1 cellular context compared by ENCODE assay signal in the genomic region with DNA sequence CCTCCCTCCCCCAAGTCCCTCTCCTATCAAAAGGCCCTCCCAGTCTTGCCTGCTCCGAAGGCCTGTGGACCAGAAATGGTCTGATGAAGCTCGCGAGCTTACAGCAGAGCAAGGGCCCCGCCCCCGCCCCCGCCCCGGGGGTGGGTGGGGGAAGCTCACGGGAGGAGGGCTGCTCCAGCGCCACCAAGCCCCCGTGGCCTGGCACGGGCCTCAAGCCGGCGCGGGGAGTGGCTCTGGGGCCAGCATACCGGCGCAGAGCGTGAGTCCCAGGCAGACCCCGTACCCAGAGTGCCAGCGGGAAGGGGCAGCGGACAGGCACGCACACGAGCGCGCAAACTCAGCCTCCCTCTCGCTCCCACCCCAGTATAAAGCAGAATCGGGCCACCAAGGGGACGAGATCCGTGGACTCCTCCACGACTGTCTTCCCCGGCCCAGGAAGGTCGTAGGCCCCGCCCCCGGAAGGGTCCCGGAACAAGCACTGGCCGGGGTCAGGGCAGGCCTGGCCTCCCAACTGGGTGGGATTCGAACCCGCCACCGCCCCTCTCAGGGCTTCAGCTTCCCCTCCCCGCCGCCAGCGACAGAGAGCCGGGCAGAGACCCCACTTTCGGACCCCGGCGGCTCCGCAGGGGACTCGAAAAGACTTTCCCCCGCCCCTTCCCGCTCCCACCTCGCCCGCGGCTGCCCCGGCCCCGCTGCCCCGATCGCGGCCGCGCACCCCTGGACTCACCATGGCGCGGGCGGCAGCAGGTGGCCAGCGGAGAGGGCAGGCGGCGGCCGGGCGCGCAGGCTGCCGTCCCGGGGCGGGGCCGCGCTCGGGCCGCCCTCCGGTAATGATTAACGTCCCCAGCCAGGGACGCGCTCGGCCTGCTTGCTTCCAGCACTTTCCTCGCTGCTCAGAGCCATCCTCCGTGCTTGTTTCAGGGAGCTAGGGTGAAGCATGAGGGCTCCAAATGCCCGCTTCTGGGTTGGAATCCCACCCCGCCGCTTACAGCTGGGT.
TF ChIP-seq lines count a peak whose summit lies in the region.

PCBD1 (minus strand) TSS at position 762 of the 997 bp plus-strand sequence; CDS start at position 730, 32 bp downstream.

TF ChIP-seq in HepG2, 621 proteins besides CTCF, POLR2A, EP300 and RAD21 (continued from another document and continues in another):
- 0 out of 2 replicates have a peak, but pooled peaks have one; percentile 26 for TF ChIP-seq MLXIP (CRISPR knock-in tag; IDR thresholded peaks at IDR 0.05; ENCODE audit: borderline replicate concordance)
- TF ChIP-seq ELF4 (CRISPR knock-in tag; IDR thresholded peaks at IDR 0.05; ENCODE audit: borderline replicate concordance), result no peak
- peak; percentile 93 for TF ChIP-seq ZFX (CRISPR knock-in tag; IDR thresholded peaks at IDR 0.05; ENCODE audit: low read depth)
- peak; percentile 82 for TF ChIP-seq MYPOP (CRISPR knock-in tag; IDR thresholded peaks at IDR 0.05)
- TF ChIP-seq ZNF30 (CRISPR knock-in tag; IDR thresholded peaks at IDR 0.05), result no peak
- TF ChIP-seq, protein P1, sequence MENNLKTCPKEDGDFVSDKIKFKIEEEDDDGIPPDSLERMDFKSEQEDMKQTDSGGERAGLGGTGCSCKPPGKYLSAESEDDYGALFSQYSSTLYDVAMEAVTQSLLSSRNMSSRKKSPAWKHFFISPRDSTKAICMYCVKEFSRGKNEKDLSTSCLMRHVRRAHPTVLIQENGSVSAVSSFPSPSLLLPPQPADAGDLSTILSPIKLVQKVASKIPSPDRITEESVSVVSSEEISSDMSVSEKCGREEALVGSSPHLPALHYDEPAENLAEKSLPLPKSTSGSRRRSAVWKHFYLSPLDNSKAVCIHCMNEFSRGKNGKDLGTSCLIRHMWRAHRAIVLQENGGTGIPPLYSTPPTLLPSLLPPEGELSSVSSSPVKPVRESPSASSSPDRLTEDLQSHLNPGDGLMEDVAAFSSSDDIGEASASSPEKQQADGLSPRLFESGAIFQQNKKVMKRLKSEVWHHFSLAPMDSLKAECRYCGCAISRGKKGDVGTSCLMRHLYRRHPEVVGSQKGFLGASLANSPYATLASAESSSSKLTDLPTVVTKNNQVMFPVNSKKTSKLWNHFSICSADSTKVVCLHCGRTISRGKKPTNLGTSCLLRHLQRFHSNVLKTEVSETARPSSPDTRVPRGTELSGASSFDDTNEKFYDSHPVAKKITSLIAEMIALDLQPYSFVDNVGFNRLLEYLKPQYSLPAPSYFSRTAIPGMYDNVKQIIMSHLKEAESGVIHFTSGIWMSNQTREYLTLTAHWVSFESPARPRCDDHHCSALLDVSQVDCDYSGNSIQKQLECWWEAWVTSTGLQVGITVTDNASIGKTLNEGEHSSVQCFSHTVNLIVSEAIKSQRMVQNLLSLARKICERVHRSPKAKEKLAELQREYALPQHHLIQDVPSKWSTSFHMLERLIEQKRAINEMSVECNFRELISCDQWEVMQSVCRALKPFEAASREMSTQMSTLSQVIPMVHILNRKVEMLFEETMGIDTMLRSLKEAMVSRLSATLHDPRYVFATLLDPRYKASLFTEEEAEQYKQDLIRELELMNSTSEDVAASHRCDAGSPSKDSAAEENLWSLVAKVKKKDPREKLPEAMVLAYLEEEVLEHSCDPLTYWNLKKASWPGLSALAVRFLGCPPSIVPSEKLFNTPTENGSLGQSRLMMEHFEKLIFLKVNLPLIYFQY (CRISPR knock-in tag; IDR thresholded peaks at IDR 0.05; ENCODE audit: borderline replicate concordance), result no peak; the same call in 1 of the 2 replicates
- TF ChIP-seq SP2 (CRISPR knock-in tag; IDR thresholded peaks at IDR 0.05), result 0 out of 2 replicates have a peak, but pooled peaks have one; percentile 13
- no peak for TF ChIP-seq ZMYM2 (CRISPR knock-in tag; IDR thresholded peaks at IDR 0.05)
- no peak for TF ChIP-seq ZBTB26 (CRISPR knock-in tag; IDR thresholded peaks at IDR 0.05; ENCODE audit: borderline replicate concordance)
- TF ChIP-seq FOXA1 (IDR thresholded peaks at IDR 0.05), result no peak
- no peak for TF ChIP-seq FOXA1 (CRISPR knock-in tag; IDR thresholded peaks at IDR 0.05)
- TF ChIP-seq DMAP1 (CRISPR knock-in tag; IDR thresholded peaks at IDR 0.05), result peak; percentile 72; the same call in 1 of the 2 replicates
- no peak for TF ChIP-seq ZNF333 (CRISPR knock-in tag; IDR thresholded peaks at IDR 0.05; ENCODE audit: borderline replicate concordance)
- TF ChIP-seq BORCS8-MEF2B (CRISPR knock-in tag; IDR thresholded peaks at IDR 0.05), result no peak
- peak; percentile 68 for TF ChIP-seq SAP130 (CRISPR knock-in tag; IDR thresholded peaks at IDR 0.05; ENCODE audit: low read depth)
- no peak for TF ChIP-seq MAFF (IDR thresholded peaks at IDR 0.05; ENCODE audit: low read depth, low read length)
- 0 out of 2 replicates have a peak, but pooled peaks have one; percentile 39 for TF ChIP-seq ZNF552 (CRISPR knock-in tag; IDR thresholded peaks at IDR 0.05; ENCODE audit: borderline replicate concordance)
- no peak for TF ChIP-seq HOXA9 (CRISPR knock-in tag; IDR thresholded peaks at IDR 0.05; ENCODE audit: borderline replicate concordance)
- TF ChIP-seq ZBTB3 (CRISPR knock-in tag; IDR thresholded peaks at IDR 0.05; ENCODE audit: borderline replicate concordance, low read depth), result no peak
- TF ChIP-seq SRSF4 (IDR thresholded peaks at IDR 0.05; ENCODE audit: low read depth, low read length, poor library complexity, severe bottlenecking), result no peak
- no peak for TF ChIP-seq ZBTB42 (CRISPR knock-in tag; IDR thresholded peaks at IDR 0.05)
- TF ChIP-seq ZNF207 (IDR thresholded peaks at IDR 0.05; ENCODE audit: borderline replicate concordance), result no peak
- TF ChIP-seq SNRNP70 (IDR thresholded peaks at IDR 0.05; ENCODE audit: low read depth, low read length), result no peak
- TF ChIP-seq, protein P2, sequence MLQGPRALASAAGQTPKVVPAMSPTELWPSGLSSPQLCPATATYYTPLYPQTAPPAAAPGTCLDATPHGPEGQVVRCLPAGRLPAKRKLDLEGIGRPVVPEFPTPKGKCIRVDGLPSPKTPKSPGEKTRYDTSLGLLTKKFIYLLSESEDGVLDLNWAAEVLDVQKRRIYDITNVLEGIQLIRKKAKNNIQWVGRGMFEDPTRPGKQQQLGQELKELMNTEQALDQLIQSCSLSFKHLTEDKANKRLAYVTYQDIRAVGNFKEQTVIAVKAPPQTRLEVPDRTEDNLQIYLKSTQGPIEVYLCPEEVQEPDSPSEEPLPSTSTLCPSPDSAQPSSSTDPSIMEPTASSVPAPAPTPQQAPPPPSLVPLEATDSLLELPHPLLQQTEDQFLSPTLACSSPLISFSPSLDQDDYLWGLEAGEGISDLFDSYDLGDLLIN (CRISPR knock-in tag; IDR thresholded peaks at IDR 0.05; ENCODE audit: borderline replicate concordance), result no peak
- 0 out of 2 replicates have a peak, but pooled peaks have one; percentile 34 for TF ChIP-seq ZNF569 (CRISPR knock-in tag; IDR thresholded peaks at IDR 0.05; ENCODE audit: borderline replicate concordance)
- TF ChIP-seq RARG (CRISPR knock-in tag; IDR thresholded peaks at IDR 0.05; ENCODE audit: low read depth), result no peak
- peak; percentile 86 for TF ChIP-seq ZNF746 (CRISPR knock-in tag; IDR thresholded peaks at IDR 0.05)
- TF ChIP-seq PAF1 (CRISPR knock-in tag; IDR thresholded peaks at IDR 0.05), result no peak
- no peak for TF ChIP-seq THRA (CRISPR knock-in tag; IDR thresholded peaks at IDR 0.05; ENCODE audit: borderline replicate concordance)
- no peak for TF ChIP-seq HBP1 (CRISPR knock-in tag; IDR thresholded peaks at IDR 0.05; ENCODE audit: low read depth)
- TF ChIP-seq ZNF740 (CRISPR knock-in tag; IDR thresholded peaks at IDR 0.05), result no peak
- 0 out of 2 replicates have a peak, but pooled peaks have one; percentile 40 for TF ChIP-seq ZNF205 (CRISPR knock-in tag; IDR thresholded peaks at IDR 0.05)
- TF ChIP-seq MAFG (CRISPR knock-in tag; IDR thresholded peaks at IDR 0.05), result no peak
- TF ChIP-seq, protein P3, sequence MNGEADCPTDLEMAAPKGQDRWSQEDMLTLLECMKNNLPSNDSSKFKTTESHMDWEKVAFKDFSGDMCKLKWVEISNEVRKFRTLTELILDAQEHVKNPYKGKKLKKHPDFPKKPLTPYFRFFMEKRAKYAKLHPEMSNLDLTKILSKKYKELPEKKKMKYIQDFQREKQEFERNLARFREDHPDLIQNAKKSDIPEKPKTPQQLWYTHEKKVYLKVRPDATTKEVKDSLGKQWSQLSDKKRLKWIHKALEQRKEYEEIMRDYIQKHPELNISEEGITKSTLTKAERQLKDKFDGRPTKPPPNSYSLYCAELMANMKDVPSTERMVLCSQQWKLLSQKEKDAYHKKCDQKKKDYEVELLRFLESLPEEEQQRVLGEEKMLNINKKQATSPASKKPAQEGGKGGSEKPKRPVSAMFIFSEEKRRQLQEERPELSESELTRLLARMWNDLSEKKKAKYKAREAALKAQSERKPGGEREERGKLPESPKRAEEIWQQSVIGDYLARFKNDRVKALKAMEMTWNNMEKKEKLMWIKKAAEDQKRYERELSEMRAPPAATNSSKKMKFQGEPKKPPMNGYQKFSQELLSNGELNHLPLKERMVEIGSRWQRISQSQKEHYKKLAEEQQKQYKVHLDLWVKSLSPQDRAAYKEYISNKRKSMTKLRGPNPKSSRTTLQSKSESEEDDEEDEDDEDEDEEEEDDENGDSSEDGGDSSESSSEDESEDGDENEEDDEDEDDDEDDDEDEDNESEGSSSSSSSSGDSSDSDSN (CRISPR knock-in tag; IDR thresholded peaks at IDR 0.05), result peak; percentile 78
